13 cellular contexts compared by ENCODE assay signal in the genomic region with DNA sequence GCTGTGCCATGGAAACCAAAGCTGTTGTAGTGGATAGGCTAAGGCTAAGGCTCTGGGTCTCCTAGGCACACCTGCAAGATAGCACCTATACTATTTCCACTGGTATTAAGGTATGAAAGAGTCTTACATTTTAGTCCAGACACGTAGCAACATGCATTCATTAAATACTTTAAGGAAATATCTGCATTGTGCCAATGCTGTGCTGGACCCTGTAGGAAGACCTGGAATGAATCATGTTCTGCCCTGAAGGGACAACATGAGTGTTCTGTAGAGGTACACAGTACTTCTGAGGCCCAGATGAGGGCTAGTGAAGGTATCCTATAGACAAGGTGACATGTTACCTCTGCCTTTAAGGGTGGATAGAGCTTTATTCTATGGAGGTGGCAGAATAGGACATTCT.
"Had no signal": no experiment of that assay in that cellular context is flagged by ENCODE, and none has a peak within 500 bp of the region (broad histone marks: within the 10 kb centered on the region; RNA-seq: fewer than 3 reads in every experiment).

No MANE protein-coding gene starts in this region.

- H2AFZ ChIP-seq: neural progenitor cell had no signal

- H3K4me3 ChIP-seq: neural progenitor cell, ovary had no signal

- H3K4me3 Mint-ChIP-seq: mesothelial cell of epicardium; neural progenitor cell; stimulated activated naive CD8-positive, alpha-beta T cell treated with anti-CD3 and anti-CD28 coated beads, Interleukin-15, Interleukin-2, amounts not matched to agents 100 ng/mL and 50 ng/mL, for 24 hours had no signal

- H3K36me3 ChIP-seq: neural progenitor cell, ovary had no signal

- H3K27me3 Mint-ChIP-seq: stimulated activated naive CD8-positive, alpha-beta T cell treated with anti-CD3 and anti-CD28 coated beads, Interleukin-15, Interleukin-2, amounts not matched to agents 100 ng/mL and 50 ng/mL, for 24 hours had no signal

- H3K27me3 ChIP-seq: neural progenitor cell, ovary had no signal

- H3K4me1 ChIP-seq: neural progenitor cell had no signal

- H3K9me3 Mint-ChIP-seq: mesothelial cell of epicardium; neural progenitor cell; stimulated activated naive CD8-positive, alpha-beta T cell treated with anti-CD3 and anti-CD28 coated beads, Interleukin-15, Interleukin-2, amounts not matched to agents 100 ng/mL and 50 ng/mL, for 24 hours had no signal

- H3K27ac Mint-ChIP-seq: mesothelial cell of epicardium; neural progenitor cell; stimulated activated naive CD8-positive, alpha-beta T cell treated with anti-CD3 and anti-CD28 coated beads, Interleukin-15, Interleukin-2, amounts not matched to agents 100 ng/mL and 50 ng/mL, for 24 hours had no signal

- H3K27ac ChIP-seq: neural progenitor cell, ovary had no signal

- H3K9me3 ChIP-seq: ovary had no signal

- DNase-seq: activated CD4-positive, alpha-beta T cell treated with anti-CD3 and anti-CD28 coated beads for 1 hour; activated CD4-positive, alpha-beta T cell treated with anti-CD3 and anti-CD28 coated beads, Interleukin-2, amount 50 U/mL, for 48 hours; activated naive CD4-positive, alpha-beta T cell treated with Interleukin-2 at 50 U/mL for 16 hours; hypothalamus; ovary; retina; stimulated activated CD4-positive, alpha-beta T cell treated with anti-CD3 and anti-CD28 coated beads, Interleukin-15, amount 100 ng/mL, for 24 hours; stimulated activated CD4-positive, alpha-beta T cell treated with anti-CD3 and anti-CD28 coated beads, Interleukin-4, amount 100 ng/mL, for 24 hours; SW 1271; T-helper 9 cell had no signal

- H3K4me2 ChIP-seq: neural progenitor cell had no signal

- H3K9ac ChIP-seq: neural progenitor cell had no signal

- H3K36me3 Mint-ChIP-seq: neural progenitor cell had no signal
